ENCODE assay signal across 9 cellular contexts in the genomic region with DNA sequence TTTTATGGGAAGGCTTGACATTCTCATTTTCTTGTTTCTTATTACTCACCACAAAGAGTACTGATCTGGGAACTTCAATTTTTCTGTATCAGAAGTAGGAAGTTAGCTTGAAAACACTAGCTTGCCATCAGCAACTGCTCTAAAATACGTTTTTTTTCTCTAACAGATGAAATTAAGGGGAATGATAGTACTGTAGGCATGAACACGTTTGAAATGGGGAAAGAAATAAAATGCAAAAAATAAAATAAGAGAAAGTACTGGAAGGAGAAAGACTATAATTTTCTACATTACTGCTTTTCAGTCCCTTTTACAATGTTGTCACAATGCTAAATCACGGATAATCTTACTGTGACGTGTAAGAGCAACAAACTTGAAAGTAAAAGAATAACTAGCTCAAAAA. TPM values are rescaled to one million over a fixed set of nuclear protein-coding genes. Genes with fewer than 3 reads are reported as not detected.
DNase-seq lines count a peak whose midpoint lies in the region; ATAC-seq and TF ChIP-seq lines count a peak whose summit lies in the region.
"Had no signal": no experiment of that assay in that cellular context is flagged by ENCODE, and none has a peak within 500 bp of the region (broad histone marks: within the 10 kb centered on the region; RNA-seq: fewer than 3 reads in every experiment).

No MANE protein-coding gene starts in this region.

- H3K4me3 ChIP-seq in GM06990 (replicated peaks; ENCODE audit: low read depth, low read length) (peak overlapping the region; percentile 74), MG63 (peak overlapping the region; percentile 61), dorsolateral prefrontal cortex (peak overlapping the region in 56 of 59 donors; percentile 29 to 75 (median 58)), neuron (ENCODE audit: low read length) (peak overlapping the region; percentile 56), spleen (peak overlapping the region in 4 of 8 donors; percentile 40 to 76 (median 50))

- ATAC-seq in GM19452 (IDR thresholded peaks at IDR 0.05; ENCODE audit: unreplicated experiment) (no peak), GM21717 (IDR thresholded peaks at IDR 0.05; ENCODE audit: unreplicated experiment) (no peak)

- TF ChIP-seq POLR2A in spleen (IDR thresholded peaks at IDR 0.05) = no peak

- H3K27me3 ChIP-seq in GM06990 (replicated peaks; ENCODE audit: control insufficient read depth, insufficient read depth, low read length) (no peaks in the 10 kb centered on the region), MG63 (no peaks in the 10 kb centered on the region), dorsolateral prefrontal cortex (peaks cover 0 to 66% (median 13%) of the 10 kb centered on the region in 45 donors), neuron (ENCODE audit: insufficient read depth, low read length) (peaks cover 2% of the 10 kb centered on the region), spleen (replicated peaks in 1 of 7) (peaks cover 0 to 5% (median 0%) of the 10 kb centered on the region in 7 donors)

- H3K36me3 ChIP-seq in GM06990 (ENCODE audit: control insufficient read depth, insufficient read depth, low read length) = no peaks in the 10 kb centered on the region
- no peaks in the 10 kb centered on the region for H3K36me3 ChIP-seq in MG63
- no peaks in the 10 kb centered on the region for H3K36me3 ChIP-seq in neuron (ENCODE audit: insufficient read depth, low read length)
- no peaks in the 10 kb centered on the region for H3K36me3 ChIP-seq in spleen

- peak overlapping the region in 4 of 59 donors; percentile 2 to 49 (median 34) for H3K27ac ChIP-seq in dorsolateral prefrontal cortex
- no peak overlapping the region for H3K27ac ChIP-seq in spleen

- H2AFZ ChIP-seq in neuron (ENCODE audit: low read depth, low read length) = peak overlapping the region; percentile 64

- DNase-seq in GM06990 (ENCODE audit: extremely low read depth, insufficient read length) = no peak
- DNase-seq in MG63 = no peak
- DNase-seq in dorsolateral prefrontal cortex = no peak
- DNase-seq in stimulated activated CD4-positive, alpha-beta T cell treated with anti-CD3 and anti-CD28 coated beads, Interleukin-2, amount 100 ng/mL, for 24 hours = no peak
- DNase-seq in spleen = no peak
- DNase-seq: EL had no signal

- WGBS in spleen, 5 donors = 18 to 38% (median 25%) methylated on average over 4 of the region's 4 CpGs

- intact Hi-C loops in dorsolateral prefrontal cortex (cut with DNase I) (loop anchor here (10.0 kb wide), 2 partner anchors 128 to 192 kb away; partner anchors contain the start of gene TBC1D8B (in 1 of the 2)), spleen (cut with DNase I; ENCODE audit: low total_unique reads) (no loop called here)

- TF ChIP-seq CTCF in GM06990 (IDR thresholded peaks at IDR 0.05; ENCODE audit: insufficient read depth, low read length, poor library complexity, severe bottlenecking) = no peak
- TF ChIP-seq CTCF in dorsolateral prefrontal cortex (IDR thresholded peaks at IDR 0.05 in 54 of 56, conservative IDR thresholded peaks at IDR 0.05 in 2 of 56; ENCODE audit: low read depth in 1 of 56, partially characterized antibody in 56 of 56) = peak in 1 of 56 donors; percentile 4
- TF ChIP-seq CTCF in spleen (IDR thresholded peaks at IDR 0.05 in 8 of 11, conservative IDR thresholded peaks at IDR 0.05 in 3 of 11) = no peak

- H3K9me3 ChIP-seq in MG63 (no peaks in the 10 kb centered on the region), neuron (ENCODE audit: low read length) (no peaks in the 10 kb centered on the region), spleen (no peaks in the 10 kb centered on the region)

- peaks cover 3% of the 10 kb centered on the region for H3K4me1 ChIP-seq in neuron (ENCODE audit: insufficient read depth, low read length)
- H3K4me1 ChIP-seq in spleen = peaks cover 0 to 11% (median 2%) of the 10 kb centered on the region in 6 donors

RNA-seq across cellular contexts. Expression of gene RADX, which starts 1.5 kb away (rescaled TPM):
- total RNA-seq in MG63 (2014; rRNA removed; shearing (Covaris generic); ENCODE audit: low replicate concordance) = 10.1 and 10.5 TPM in 2 replicates
- total RNA-seq in dorsolateral prefrontal cortex (10 to 100 TPM in 26 of 120 experiments, 1 to 10 TPM in 94; 1.7 to 16.3 (median 7.7) TPM), spleen (10 to 100 TPM in 1 of 7 donors, 1 to 10 TPM in 6; 5.2 to 19.4 (median 6.0) TPM)
- 1 to 10 TPM; 2.7 to 7.9 (median 3.5) TPM for polyA plus RNA-seq in spleen
